ENCODE assay signal across 1 cellular context in genomic region chr17:74971069-74971841, GRCh38.
TF ChIP-seq lines count a peak whose summit lies in the region.

No MANE protein-coding gene starts in this region.

TF ChIP-seq in HepG2, 621 proteins besides CTCF, POLR2A, EP300 and RAD21 (continued from another document):
- TF ChIP-seq ZNF318 (CRISPR knock-in tag; IDR thresholded peaks at IDR 0.05) (no peak), ZFP36 (IDR thresholded peaks at IDR 0.05; ENCODE audit: borderline replicate concordance, low read depth, low read length, partially characterized antibody) (no peak), NFYC (CRISPR knock-in tag; IDR thresholded peaks at IDR 0.05) (no peak), SMAD1 (CRISPR knock-in tag; IDR thresholded peaks at IDR 0.05; ENCODE audit: borderline replicate concordance, low read depth) (0 out of 2 replicates have a peak, but pooled peaks have one; percentile 67), ATF7-NPFF (CRISPR knock-in tag; IDR thresholded peaks at IDR 0.05; ENCODE audit: low read depth) (0 out of 2 replicates have a peak, but pooled peaks have one; percentile 20)
TF ChIP-seq in HepG2: peak in this region for 20.
